1 cellular context compared by ENCODE assay signal in the genomic region with DNA sequence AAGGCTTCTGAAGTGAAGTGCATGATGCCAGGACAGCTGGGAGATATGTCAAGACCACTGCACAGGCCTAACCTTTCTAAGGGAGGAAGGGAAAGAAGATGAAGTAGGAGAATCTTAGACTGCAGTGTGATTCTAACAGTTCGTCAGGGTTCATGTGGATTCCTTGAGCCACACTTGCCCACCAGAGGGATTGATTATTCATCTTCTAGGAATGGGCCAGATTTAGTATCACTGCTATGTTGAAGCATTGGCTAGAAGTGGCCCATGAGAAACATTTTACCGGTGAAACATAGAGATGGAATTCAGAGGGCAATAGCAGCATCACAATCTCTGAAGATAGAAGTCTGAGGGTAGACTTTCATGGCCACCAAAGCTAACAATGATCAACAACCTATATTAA.
TF ChIP-seq lines count a peak whose summit lies in the region.

No MANE protein-coding gene starts in this region.

TF ChIP-seq in GM23338, 12 proteins besides CTCF, POLR2A, EP300 and RAD21:
- TF ChIP-seq, protein P1, sequence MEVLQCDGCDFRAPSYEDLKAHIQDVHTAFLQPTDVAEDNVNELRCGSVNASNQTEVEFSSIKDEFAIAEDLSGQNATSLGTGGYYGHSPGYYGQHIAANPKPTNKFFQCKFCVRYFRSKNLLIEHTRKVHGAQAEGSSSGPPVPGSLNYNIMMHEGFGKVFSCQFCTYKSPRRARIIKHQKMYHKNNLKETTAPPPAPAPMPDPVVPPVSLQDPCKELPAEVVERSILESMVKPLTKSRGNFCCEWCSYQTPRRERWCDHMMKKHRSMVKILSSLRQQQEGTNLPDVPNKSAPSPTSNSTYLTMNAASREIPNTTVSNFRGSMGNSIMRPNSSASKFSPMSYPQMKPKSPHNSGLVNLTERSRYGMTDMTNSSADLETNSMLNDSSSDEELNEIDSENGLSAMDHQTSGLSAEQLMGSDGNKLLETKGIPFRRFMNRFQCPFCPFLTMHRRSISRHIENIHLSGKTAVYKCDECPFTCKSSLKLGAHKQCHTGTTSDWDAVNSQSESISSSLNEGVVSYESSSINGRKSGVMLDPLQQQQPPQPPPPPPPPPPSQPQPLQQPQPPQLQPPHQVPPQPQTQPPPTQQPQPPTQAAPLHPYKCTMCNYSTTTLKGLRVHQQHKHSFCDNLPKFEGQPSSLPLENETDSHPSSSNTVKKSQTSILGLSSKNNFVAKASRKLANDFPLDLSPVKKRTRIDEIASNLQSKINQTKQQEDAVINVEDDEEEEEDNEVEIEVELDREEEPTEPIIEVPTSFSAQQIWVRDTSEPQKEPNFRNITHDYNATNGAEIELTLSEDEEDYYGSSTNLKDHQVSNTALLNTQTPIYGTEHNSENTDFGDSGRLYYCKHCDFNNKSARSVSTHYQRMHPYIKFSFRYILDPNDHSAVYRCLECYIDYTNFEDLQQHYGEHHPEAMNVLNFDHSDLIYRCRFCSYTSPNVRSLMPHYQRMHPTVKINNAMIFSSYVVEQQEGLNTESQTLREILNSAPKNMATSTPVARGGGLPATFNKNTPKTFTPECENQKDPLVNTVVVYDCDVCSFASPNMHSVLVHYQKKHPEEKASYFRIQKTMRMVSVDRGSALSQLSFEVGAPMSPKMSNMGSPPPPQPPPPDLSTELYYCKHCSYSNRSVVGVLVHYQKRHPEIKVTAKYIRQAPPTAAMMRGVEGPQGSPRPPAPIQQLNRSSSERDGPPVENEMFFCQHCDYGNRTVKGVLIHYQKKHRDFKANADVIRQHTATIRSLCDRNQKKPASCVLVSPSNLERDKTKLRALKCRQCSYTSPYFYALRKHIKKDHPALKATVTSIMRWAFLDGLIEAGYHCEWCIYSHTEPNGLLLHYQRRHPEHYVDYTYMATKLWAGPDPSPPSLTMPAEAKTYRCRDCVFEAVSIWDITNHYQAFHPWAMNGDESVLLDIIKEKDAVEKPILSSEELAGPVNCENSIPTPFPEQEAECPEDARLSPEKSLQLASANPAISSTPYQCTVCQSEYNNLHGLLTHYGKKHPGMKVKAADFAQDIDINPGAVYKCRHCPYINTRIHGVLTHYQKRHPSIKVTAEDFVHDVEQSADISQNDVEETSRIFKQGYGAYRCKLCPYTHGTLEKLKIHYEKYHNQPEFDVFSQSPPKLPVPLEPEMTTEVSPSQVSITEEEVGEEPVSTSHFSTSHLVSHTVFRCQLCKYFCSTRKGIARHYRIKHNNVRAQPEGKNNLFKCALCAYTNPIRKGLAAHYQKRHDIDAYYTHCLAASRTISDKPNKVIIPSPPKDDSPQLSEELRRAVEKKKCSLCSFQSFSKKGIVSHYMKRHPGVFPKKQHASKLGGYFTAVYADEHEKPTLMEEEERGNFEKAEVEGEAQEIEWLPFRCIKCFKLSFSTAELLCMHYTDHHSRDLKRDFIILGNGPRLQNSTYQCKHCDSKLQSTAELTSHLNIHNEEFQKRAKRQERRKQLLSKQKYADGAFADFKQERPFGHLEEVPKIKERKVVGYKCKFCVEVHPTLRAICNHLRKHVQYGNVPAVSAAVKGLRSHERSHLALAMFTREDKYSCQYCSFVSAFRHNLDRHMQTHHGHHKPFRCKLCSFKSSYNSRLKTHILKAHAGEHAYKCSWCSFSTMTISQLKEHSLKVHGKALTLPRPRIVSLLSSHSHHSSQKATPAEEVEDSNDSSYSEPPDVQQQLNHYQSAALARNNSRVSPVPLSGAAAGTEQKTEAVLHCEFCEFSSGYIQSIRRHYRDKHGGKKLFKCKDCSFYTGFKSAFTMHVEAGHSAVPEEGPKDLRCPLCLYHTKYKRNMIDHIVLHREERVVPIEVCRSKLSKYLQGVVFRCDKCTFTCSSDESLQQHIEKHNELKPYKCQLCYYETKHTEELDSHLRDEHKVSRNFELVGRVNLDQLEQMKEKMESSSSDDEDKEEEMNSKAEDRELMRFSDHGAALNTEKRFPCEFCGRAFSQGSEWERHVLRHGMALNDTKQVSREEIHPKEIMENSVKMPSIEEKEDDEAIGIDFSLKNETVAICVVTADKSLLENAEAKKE (CRISPR knock-in tag; IDR thresholded peaks at IDR 0.05): no peak
- TF ChIP-seq, protein P2, sequence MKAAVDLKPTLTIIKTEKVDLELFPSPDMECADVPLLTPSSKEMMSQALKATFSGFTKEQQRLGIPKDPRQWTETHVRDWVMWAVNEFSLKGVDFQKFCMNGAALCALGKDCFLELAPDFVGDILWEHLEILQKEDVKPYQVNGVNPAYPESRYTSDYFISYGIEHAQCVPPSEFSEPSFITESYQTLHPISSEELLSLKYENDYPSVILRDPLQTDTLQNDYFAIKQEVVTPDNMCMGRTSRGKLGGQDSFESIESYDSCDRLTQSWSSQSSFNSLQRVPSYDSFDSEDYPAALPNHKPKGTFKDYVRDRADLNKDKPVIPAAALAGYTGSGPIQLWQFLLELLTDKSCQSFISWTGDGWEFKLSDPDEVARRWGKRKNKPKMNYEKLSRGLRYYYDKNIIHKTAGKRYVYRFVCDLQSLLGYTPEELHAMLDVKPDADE (IDR thresholded peaks at IDR 0.05): no peak
- TF ChIP-seq CREB1 (CRISPR knock-in tag; IDR thresholded peaks at IDR 0.05; ENCODE audit: low read depth) (no peak), STAT1 (IDR thresholded peaks at IDR 0.05; ENCODE audit: unreplicated experiment) (no peak), EZH2 (IDR thresholded peaks at IDR 0.05; ENCODE audit: low read depth, unreplicated experiment) (no peak), ZNF331 (CRISPR knock-in tag; IDR thresholded peaks at IDR 0.05; ENCODE audit: low read depth) (no peak), NANOG (IDR thresholded peaks at IDR 0.05; ENCODE audit: borderline replicate concordance) (no peak), JUNB (IDR thresholded peaks at IDR 0.05; ENCODE audit: unreplicated experiment) (no peak), ZNF114 (CRISPR knock-in tag; IDR thresholded peaks at IDR 0.05) (no peak), POLR2AphosphoS5 (IDR thresholded peaks at IDR 0.05; ENCODE audit: low read depth) (no peak), EZH2phosphoT487 (IDR thresholded peaks at IDR 0.05; ENCODE audit: unreplicated experiment) (no peak)
- TF ChIP-seq, protein P3, sequence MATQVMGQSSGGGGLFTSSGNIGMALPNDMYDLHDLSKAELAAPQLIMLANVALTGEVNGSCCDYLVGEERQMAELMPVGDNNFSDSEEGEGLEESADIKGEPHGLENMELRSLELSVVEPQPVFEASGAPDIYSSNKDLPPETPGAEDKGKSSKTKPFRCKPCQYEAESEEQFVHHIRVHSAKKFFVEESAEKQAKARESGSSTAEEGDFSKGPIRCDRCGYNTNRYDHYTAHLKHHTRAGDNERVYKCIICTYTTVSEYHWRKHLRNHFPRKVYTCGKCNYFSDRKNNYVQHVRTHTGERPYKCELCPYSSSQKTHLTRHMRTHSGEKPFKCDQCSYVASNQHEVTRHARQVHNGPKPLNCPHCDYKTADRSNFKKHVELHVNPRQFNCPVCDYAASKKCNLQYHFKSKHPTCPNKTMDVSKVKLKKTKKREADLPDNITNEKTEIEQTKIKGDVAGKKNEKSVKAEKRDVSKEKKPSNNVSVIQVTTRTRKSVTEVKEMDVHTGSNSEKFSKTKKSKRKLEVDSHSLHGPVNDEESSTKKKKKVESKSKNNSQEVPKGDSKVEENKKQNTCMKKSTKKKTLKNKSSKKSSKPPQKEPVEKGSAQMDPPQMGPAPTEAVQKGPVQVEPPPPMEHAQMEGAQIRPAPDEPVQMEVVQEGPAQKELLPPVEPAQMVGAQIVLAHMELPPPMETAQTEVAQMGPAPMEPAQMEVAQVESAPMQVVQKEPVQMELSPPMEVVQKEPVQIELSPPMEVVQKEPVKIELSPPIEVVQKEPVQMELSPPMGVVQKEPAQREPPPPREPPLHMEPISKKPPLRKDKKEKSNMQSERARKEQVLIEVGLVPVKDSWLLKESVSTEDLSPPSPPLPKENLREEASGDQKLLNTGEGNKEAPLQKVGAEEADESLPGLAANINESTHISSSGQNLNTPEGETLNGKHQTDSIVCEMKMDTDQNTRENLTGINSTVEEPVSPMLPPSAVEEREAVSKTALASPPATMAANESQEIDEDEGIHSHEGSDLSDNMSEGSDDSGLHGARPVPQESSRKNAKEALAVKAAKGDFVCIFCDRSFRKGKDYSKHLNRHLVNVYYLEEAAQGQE (IDR thresholded peaks at IDR 0.05; ENCODE audit: unreplicated experiment): no peak
TF ChIP-seq in GM23338: peak in this region for 0.
